ENCODE assay signal across 18 cellular contexts in the genomic region with DNA sequence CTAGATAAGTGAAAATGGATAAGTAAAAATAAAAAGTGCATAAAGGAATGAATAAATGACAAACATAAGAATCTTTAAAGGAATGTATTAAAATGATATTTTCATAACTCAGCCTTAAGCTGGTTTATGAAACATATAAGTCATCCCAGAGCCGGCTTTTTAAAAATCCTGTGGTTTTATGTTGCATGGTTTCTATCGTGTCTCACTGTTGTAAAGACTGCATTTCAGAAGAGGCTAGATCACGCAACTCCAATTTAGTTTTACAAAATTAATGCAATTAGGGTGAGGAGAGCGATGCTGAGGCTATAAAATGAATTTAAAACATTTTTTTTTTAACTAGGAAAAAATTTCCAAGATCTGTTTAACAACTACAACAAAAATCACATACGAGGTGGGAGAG.
DNase-seq lines count a peak whose midpoint lies in the region; ATAC-seq and TF ChIP-seq lines count a peak whose summit lies in the region.
"Had no signal": no experiment of that assay in that cellular context is flagged by ENCODE, and none has a peak within 500 bp of the region (broad histone marks: within the 10 kb centered on the region; RNA-seq: fewer than 3 reads in every experiment).

No MANE protein-coding gene starts in this region.

- no peaks in the 10 kb centered on the region for H3K27me3 ChIP-seq in dorsolateral prefrontal cortex
- H3K27me3 ChIP-seq in Caco-2 (replicated peaks; ENCODE audit: control insufficient read depth, insufficient read depth, low read length): no peaks in the 10 kb centered on the region

- no peaks in the 10 kb centered on the region for H3K9me3 ChIP-seq in Caco-2

- no peaks in the 10 kb centered on the region for H3K4me1 ChIP-seq in Caco-2

- no peaks in the 10 kb centered on the region for H3K36me3 ChIP-seq in Caco-2 (ENCODE audit: control insufficient read depth, insufficient read depth, low read length)

- H3K9me3 Mint-ChIP-seq in Caco-2 (ENCODE audit: unreplicated experiment): peaks cover 12% of the 10 kb centered on the region

- intact Hi-C loops in dorsolateral prefrontal cortex (cut with DNase I): no loop called here
- intact Hi-C loops in Caco-2 (cut with micrococcal nuclease; ENCODE audit: unreplicated experiment): no loop called here

- CTCF ChIA-PET in Caco-2 (lab: Charles Lee): no interaction called here

- H3K27ac Mint-ChIP-seq in Caco-2 (ENCODE audit: unreplicated experiment): no peak overlapping the region
- H3K27ac Mint-ChIP-seq: CD14-positive monocyte had no signal

- no peak overlapping the region for H3K4me3 ChIP-seq in AG10803 (ENCODE audit: low read length)
- no peak overlapping the region for H3K4me3 ChIP-seq in dorsolateral prefrontal cortex
- H3K4me3 ChIP-seq in Caco-2 (ENCODE audit: low read depth, low read length): no peak overlapping the region

- H3K36me3 Mint-ChIP-seq in Caco-2 (ENCODE audit: insufficient read depth, unreplicated experiment): no peaks in the 10 kb centered on the region
- H3K36me3 Mint-ChIP-seq: CD14-positive monocyte had no signal

- ATAC-seq in HG03045 (IDR thresholded peaks at IDR 0.05; ENCODE audit: unreplicated experiment): no peak
- no peak for ATAC-seq in stimulated activated naive CD8-positive, alpha-beta T cell treated with anti-CD3 and anti-CD28 coated beads, Interleukin-15, Interleukin-2, amounts not matched to agents 100 U/mL and 50 U/mL, for 24 hours

- H3K27ac ChIP-seq in dorsolateral prefrontal cortex: no peak overlapping the region

- no TSS peak for BruUV-seq in Caco-2 (replicated peaks; lab: Mats Ljungman, UMichigan)

- TF ChIP-seq CTCF in AG10803 (conservative IDR thresholded peaks at IDR 0.05; ENCODE audit: low read length): no peak
- no peak for TF ChIP-seq CTCF in dorsolateral prefrontal cortex (IDR thresholded peaks at IDR 0.05 in 54 of 56, conservative IDR thresholded peaks at IDR 0.05 in 2 of 56; ENCODE audit: low read depth in 1 of 56, partially characterized antibody in 56 of 56)
- TF ChIP-seq CTCF in Caco-2 (IDR thresholded peaks at IDR 0.05; ENCODE audit: insufficient read depth in 1 of 2, low read depth in 1 of 2, low read length in 1 of 2, severe bottlenecking in 1 of 2, unreplicated experiment in 1 of 2): no peak

- DNase-seq in AG10803 (ENCODE audit: low read depth) (peak; percentile 73), HS-27A (ENCODE audit: low read depth) (peak; percentile 36), amniotic stem cell (lab: John Stamatoyannopoulos, UW) (peak; percentile 73), hepatic stellate cell (ENCODE audit: low spot score) (peak; percentile 9), dorsolateral prefrontal cortex (no peak), Caco-2 (no peak)
- DNase-seq in stimulated activated naive CD8-positive, alpha-beta T cell treated with anti-CD3 and anti-CD28 coated beads, Interleukin-15, Interleukin-2, amounts not matched to agents 100 U/mL and 50 U/mL, for 24 hours: no peak
- DNase-seq: 8988T, COR-L47, DMS53, Kasumi-1, NCI-H146, NCI-H2107, NCI-H345, NCI-H526 treated with DMSO at 0.1 percent for 48 hours, OCI-M1 had no signal

- POLR2A ChIA-PET in Caco-2 (lab: Charles Lee): no interaction called here

- peaks cover 3% of the 10 kb centered on the region for H3K27me3 Mint-ChIP-seq in Caco-2 (ENCODE audit: insufficient read depth, unreplicated experiment)

- no peaks in the 10 kb centered on the region for H3K4me1 Mint-ChIP-seq in Caco-2 (ENCODE audit: low read depth, unreplicated experiment)
- H3K4me1 Mint-ChIP-seq: CD14-positive monocyte had no signal

- H3K4me3 Mint-ChIP-seq in Caco-2 (ENCODE audit: unreplicated experiment): no peak overlapping the region
- H3K4me3 Mint-ChIP-seq: CD14-positive monocyte had no signal

Comparison
In these comparisons a context has a peak if more than half of its experiments do, and no peak if none do; other contexts are left out.
1. DNase-seq: peak in AG10803 (single experiment), HS-27A (single experiment), amniotic stem cell (single experiment) and hepatic stellate cell (single experiment); none in dorsolateral prefrontal cortex (0 of 10), stimulated activated naive CD8-positive, alpha-beta T cell treated with anti-CD3 and anti-CD28 coated beads, Interleukin-15, Interleukin-2, amounts not matched to agents 100 U/mL and 50 U/mL, for 24 hours (single experiment) and Caco-2 (0 of 2).